Comparison of ENCODE assay signal across 15 cellular contexts in genomic region chrX:144819406-144819805, GRCh38.
DNase-seq lines count a peak whose midpoint lies in the region; ATAC-seq, FAIRE-seq and TF ChIP-seq lines count a peak whose summit lies in the region.
"Had no signal": no experiment of that assay in that cellular context is flagged by ENCODE, and none has a peak within 500 bp of the region (broad histone marks: within the 10 kb centered on the region; RNA-seq: fewer than 3 reads in every experiment).

No MANE protein-coding gene starts in this region.

- H3K27ac Mint-ChIP-seq in chondrocyte (ENCODE audit: unreplicated experiment): no peak overlapping the region
- H3K27ac Mint-ChIP-seq: B cell; CD4-positive, alpha-beta T cell had no signal

- H3K27me3 Mint-ChIP-seq in chondrocyte (ENCODE audit: low read depth): no peaks in the 10 kb centered on the region
- H3K27me3 Mint-ChIP-seq: B cell; CD4-positive, alpha-beta T cell had no signal

- H3K36me3 ChIP-seq in HepG2 (replicated peaks in 1 of 2; ENCODE audit: control insufficient read depth in 1 of 2, insufficient read depth in 2 of 2, low read length in 2 of 2): no peaks in the 10 kb centered on the region
- no peaks in the 10 kb centered on the region for H3K36me3 ChIP-seq in right lobe of liver
- no peaks in the 10 kb centered on the region for H3K36me3 ChIP-seq in bronchial epithelial cell (ENCODE audit: control insufficient read depth, insufficient read depth, low read length)
- H3K36me3 ChIP-seq in kidney (ENCODE audit: control insufficient read depth in 1 of 2, insufficient read depth in 2 of 2, low read length in 2 of 2): no peaks in the 10 kb centered on the region
- H3K36me3 ChIP-seq in heart right ventricle: no peaks in the 10 kb centered on the region
- H3K36me3 ChIP-seq: HAP-1 had no signal

- no TSS peak for BruUV-seq in HepG2 (replicated peaks; lab: Mats Ljungman, UMichigan)

- H3K27me3 ChIP-seq in HepG2 (ENCODE audit: control insufficient read depth in 1 of 2, insufficient read depth in 2 of 2, low read length in 2 of 2): no peaks in the 10 kb centered on the region
- H3K27me3 ChIP-seq in right lobe of liver: peaks cover 0 to 4% of the 10 kb centered on the region in 2 donors
- no peaks in the 10 kb centered on the region for H3K27me3 ChIP-seq in bronchial epithelial cell (ENCODE audit: control insufficient read depth, insufficient read depth, low read length)
- H3K27me3 ChIP-seq in heart right ventricle: no peaks in the 10 kb centered on the region

- H3K4me3 ChIP-seq in HepG2 (replicated peaks in 1 of 3; ENCODE audit: insufficient read depth in 1 of 3, low read depth in 2 of 3, low read length in 3 of 3) (no peak overlapping the region), right lobe of liver (no peak overlapping the region), bronchial epithelial cell (ENCODE audit: low read depth, low read length) (no peak overlapping the region), kidney (ENCODE audit: low read length in 2 of 2) (no peak overlapping the region), heart right ventricle (no peak overlapping the region)
- H3K4me3 ChIP-seq: HAP-1 had no signal

- no peak for TF ChIP-seq POLR2A in HepG2 (IDR thresholded peaks at IDR 0.05; ENCODE audit: insufficient read depth in 1 of 2, low read depth in 2 of 2, low read length in 2 of 2)
- TF ChIP-seq POLR2A in right lobe of liver (IDR thresholded peaks at IDR 0.05): no peak

- intact Hi-C loops in HepG2 (cut with micrococcal nuclease; ENCODE audit: unreplicated experiment) (no loop called here), right lobe of liver (cut with DNase I) (no loop called here), kidney (cut with DNase I) (no loop called here), heart right ventricle (cut with DNase I) (no loop called here)

- H3K9me3 ChIP-seq in HepG2 (ENCODE audit: low read length) (peaks cover 50% of the 10 kb centered on the region), right lobe of liver (no peaks in the 10 kb centered on the region), kidney (ENCODE audit: control insufficient read depth in 1 of 2, low read length in 2 of 2) (no peaks in the 10 kb centered on the region), heart right ventricle (peaks cover 0 to 6% (median 0%) of the 10 kb centered on the region in 11 donors)
- H3K9me3 ChIP-seq: HAP-1 had no signal

- in situ Hi-C loops in HepG2 (cut with HindIII; ENCODE audit: extremely low pct_ligation_motif_present, low pct_unique_long_range_greater_than_20kb): no loop called here

- no peak overlapping the region for H3K27ac ChIP-seq in HepG2 (ENCODE audit: extremely low read length, insufficient read depth, low read length)
- no peak overlapping the region for H3K27ac ChIP-seq in right lobe of liver
- H3K27ac ChIP-seq in kidney (ENCODE audit: low read depth in 2 of 2, low read length in 2 of 2): no peak overlapping the region
- no peak overlapping the region for H3K27ac ChIP-seq in heart right ventricle

- no peaks in the 10 kb centered on the region for H3K4me1 ChIP-seq in HepG2 (ENCODE audit: insufficient read depth, low read length)
- H3K4me1 ChIP-seq in right lobe of liver: no peaks in the 10 kb centered on the region
- H3K4me1 ChIP-seq in kidney (ENCODE audit: control insufficient read depth in 1 of 2, insufficient read depth in 1 of 2, low read depth in 1 of 2, low read length in 2 of 2): no peaks in the 10 kb centered on the region
- H3K4me1 ChIP-seq in heart right ventricle: no peaks in the 10 kb centered on the region
- H3K4me1 ChIP-seq: HAP-1 had no signal

- TF ChIP-seq EP300 in HepG2 (IDR thresholded peaks at IDR 0.05; ENCODE audit: low read depth in 2 of 2, low read length in 2 of 2) (no peak), HepG2 (CRISPR knock-in tag; IDR thresholded peaks at IDR 0.05; ENCODE audit: borderline replicate concordance) (no peak)

- TF ChIP-seq RAD21 in HepG2 (CRISPR knock-in tag; IDR thresholded peaks at IDR 0.05): no peak

- no peaks in the 10 kb centered on the region for H4K20me1 ChIP-seq in HepG2 (ENCODE audit: insufficient read depth, low read length)

- ATAC-seq in HepG2 (no peak), right lobe of liver (no peak), heart right ventricle (no peak), HG03442 (IDR thresholded peaks at IDR 0.05; ENCODE audit: unreplicated experiment) (no peak)

- FAIRE-seq in HepG2 (lab: Jason Lieb, UNC): no peak
- FAIRE-seq in bronchial epithelial cell (lab: Jason Lieb, UNC): no peak
- FAIRE-seq in kidney (lab: Jason Lieb, UNC): peak; percentile 74
- FAIRE-seq: H1 had no signal

- H3K9ac ChIP-seq in HepG2 (ENCODE audit: insufficient read depth, low read depth, low read length) (no peak overlapping the region), kidney (ENCODE audit: low read length in 2 of 2) (no peak overlapping the region)

- no peak overlapping the region for H2AFZ ChIP-seq in HepG2 (ENCODE audit: low read length)

- H3K4me1 Mint-ChIP-seq in chondrocyte (ENCODE audit: low read depth): no peaks in the 10 kb centered on the region
- H3K4me1 Mint-ChIP-seq: B cell had no signal

- TF ChIP-seq CTCF in HepG2 (CRISPR knock-in tag; IDR thresholded peaks at IDR 0.05) (no peak), right lobe of liver (IDR thresholded peaks at IDR 0.05) (no peak), bronchial epithelial cell (IDR thresholded peaks at IDR 0.05; ENCODE audit: insufficient read depth, low read length, severe bottlenecking) (no peak), kidney (IDR thresholded peaks at IDR 0.05; ENCODE audit: borderline replicate concordance, extremely low read depth, insufficient read depth) (no peak), chondrocyte (IDR thresholded peaks at IDR 0.05) (no peak), heart right ventricle (IDR thresholded peaks at IDR 0.05) (no peak)

- POLR2A ChIA-PET in HepG2 (lab: Yijun Ruan, JAX): no interaction called here

- CTCF ChIA-PET in HepG2 (lab: Yijun Ruan, JAX; ENCODE audit: low intra/inter-chr PET ratio, low total read pairs): no interaction called here

- no peak for DNase-seq in HepG2 (ENCODE audit: low spot score)
- DNase-seq in right lobe of liver: no peak
- peak; percentile 1 for DNase-seq in bronchial epithelial cell (ENCODE audit: low read depth)
- no peak for DNase-seq in kidney
- DNase-seq in chondrocyte (ENCODE audit: low spot score): no peak
- DNase-seq in heart right ventricle: no peak
- DNase-seq: 8988T; C1 segment of cervical spinal cord; Calu3; CD4-positive, alpha-beta T cell; DMS 273 treated with DMSO at 0.1 percent for 48 hours had no signal

- no peak overlapping the region for H3K4me2 ChIP-seq in HepG2 (ENCODE audit: low read depth, low read length)

- no peaks in the 10 kb centered on the region for H3K79me2 ChIP-seq in HepG2 (ENCODE audit: insufficient read depth, low read length)

- H3K36me3 Mint-ChIP-seq in chondrocyte (ENCODE audit: low read depth): no peaks in the 10 kb centered on the region

- H3K9me3 Mint-ChIP-seq in chondrocyte (ENCODE audit: low read depth): peaks cover 53% of the 10 kb centered on the region

- no peak overlapping the region for H3K4me3 Mint-ChIP-seq in chondrocyte (ENCODE audit: unreplicated experiment)
- H3K4me3 Mint-ChIP-seq: B cell; CD4-positive, alpha-beta T cell had no signal

TF ChIP-seq in HepG2, 621 proteins besides CTCF, POLR2A, EP300 and RAD21:
- TF ChIP-seq CEBPB (IDR thresholded peaks at IDR 0.05; ENCODE audit: borderline replicate concordance, low read depth, low read length) (0 out of 2 replicates have a peak, but pooled peaks have one; percentile 3), FOXA3 (CRISPR knock-in tag; IDR thresholded peaks at IDR 0.05) (no peak)
TF ChIP-seq in HepG2: peak in this region for 1.
